1 cellular context compared by ENCODE assay signal in the genomic region with DNA sequence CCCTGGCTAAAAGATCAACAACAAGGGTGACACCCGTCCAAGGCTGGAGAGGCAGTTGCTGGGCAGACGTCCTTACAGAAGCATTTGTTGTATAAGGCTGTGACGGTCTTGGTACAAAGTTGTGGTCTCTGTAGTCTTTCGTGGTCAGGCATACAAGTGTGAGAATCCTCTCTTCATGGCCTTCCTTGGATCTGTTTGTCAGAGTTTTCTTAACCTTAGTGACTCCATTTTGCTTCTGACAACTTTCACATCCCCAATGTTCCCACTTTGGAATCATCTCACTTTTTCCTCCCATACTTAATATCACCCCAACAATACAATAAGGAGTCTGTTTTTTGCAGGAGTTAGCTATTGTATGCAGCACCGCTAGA.
TF ChIP-seq lines count a peak whose summit lies in the region.

No MANE protein-coding gene starts in this region.

TF ChIP-seq in H1, 55 proteins besides CTCF, POLR2A, EP300 and RAD21 (continued from another document):
- TF ChIP-seq SP4 (IDR thresholded peaks at IDR 0.05; ENCODE audit: low read length), result no peak
- no peak for TF ChIP-seq BACH1 (IDR thresholded peaks at IDR 0.05; ENCODE audit: low read length)
- no peak for TF ChIP-seq CREB1 (IDR thresholded peaks at IDR 0.05)
